ENCODE assay signal across 8 cellular contexts in genomic region chr11:447923-448731, GRCh38.
DNase-seq lines count a peak whose midpoint lies in the region; ATAC-seq and TF ChIP-seq lines count a peak whose summit lies in the region.

No MANE protein-coding gene starts in this region.

- in situ Hi-C loops in GM13976 (cut with MboI; ENCODE audit: low sequenced_read_pairs, unreplicated experiment): no loop called here
- in situ Hi-C loops in astrocyte of the cerebellum (cut with HindIII; ENCODE audit: low sequenced_read_pairs): no loop called here

- ATAC-seq in HG02938 (IDR thresholded peaks at IDR 0.05; ENCODE audit: unreplicated experiment): peak; percentile 45
- ATAC-seq in HG02870 (IDR thresholded peaks at IDR 0.05; ENCODE audit: unreplicated experiment): no peak

- DNase-seq in GM13976 (ENCODE audit: low spot score): peak; percentile 98
- peak; percentile 98 to 99 for DNase-seq in NCI-H1930 (lab: John Stamatoyannopoulos, UW)
- DNase-seq in T-helper 9 cell: peak; percentile 98
- DNase-seq in astrocyte of the cerebellum (ENCODE audit: low read depth): peak; percentile 63
- DNase-seq in hypothalamus (lab: John Stamatoyannopoulos, UW): peak; percentile 57 to 98 (median 88)
- DNase-seq in retinal pigment epithelial cell (ENCODE audit: low read depth): peak; percentile 71

- peak overlapping the region; percentile 62 for H3K4me3 ChIP-seq in astrocyte of the cerebellum (ENCODE audit: low read depth, low read length)
- peak overlapping the region; percentile 67 for H3K4me3 ChIP-seq in retinal pigment epithelial cell (ENCODE audit: low read length)

- TF ChIP-seq CTCF in GM13976 (IDR thresholded peaks at IDR 0.05; ENCODE audit: borderline replicate concordance, control extremely low read depth, extremely low read depth, insufficient read depth, missing control alignments): peak; percentile 82
- TF ChIP-seq CTCF in astrocyte of the cerebellum (IDR thresholded peaks at IDR 0.05; ENCODE audit: low read depth, low read length, missing control alignments): peak; percentile 81
- TF ChIP-seq CTCF in retinal pigment epithelial cell (conservative IDR thresholded peaks at IDR 0.05; ENCODE audit: low read depth, low read length): peak; percentile 91
